ENCODE assay signal across 8 cellular contexts in genomic region chr12:2812290-2813213, GRCh38. TPM values are rescaled to one million over a fixed set of nuclear protein-coding genes. Genes with fewer than 3 reads are reported as not detected.
DNase-seq lines count a peak whose midpoint lies in the region; ATAC-seq and TF ChIP-seq lines count a peak whose summit lies in the region.

Gene ITFG2, plus strand, starts transcription at chr12:2812668. Its CDS starts 93 bp downstream, at chr12:2812761.

- H3K36me3 ChIP-seq in thymus (ENCODE audit: control insufficient read depth, insufficient read depth) = peaks cover 6% of the 10 kb centered on the region

- intact Hi-C loops in head of caudate nucleus (cut with DNase I) = loop anchor here (2.0 kb wide), 1 partner anchor 18 kb away; the partner anchor contains the start of gene FKBP4

- H3K27me3 ChIP-seq in thymus (ENCODE audit: control insufficient read depth, insufficient read depth) = no peaks in the 10 kb centered on the region

- ATAC-seq in HG02759 (IDR thresholded peaks at IDR 0.05; ENCODE audit: unreplicated experiment) = peak; percentile 95

- peaks cover 5% of the 10 kb centered on the region for H3K4me1 ChIP-seq in thymus (ENCODE audit: control insufficient read depth, insufficient read depth, low read length)

- WGBS in thymus = under 1% methylated on average over 48 of the region's 48 CpGs

- H3K4me3 ChIP-seq in GM12865 (ENCODE audit: low read depth, low read length) (peak within 1 kb of the TSS; percentile 94), thymus (ENCODE audit: low read length) (peak within 1 kb of the TSS; percentile 57)

- peak within 1 kb of the TSS; percentile 100 for H3K4me3 Mint-ChIP-seq in osteocyte (ENCODE audit: unreplicated experiment)

- no peaks in the 10 kb centered on the region for H3K9me3 Mint-ChIP-seq in osteocyte (ENCODE audit: unreplicated experiment)

- peak within 1 kb of the TSS; percentile 84 for H3K27ac ChIP-seq in thymus (ENCODE audit: low read depth)

- no peaks in the 10 kb centered on the region for H3K36me3 Mint-ChIP-seq in osteocyte (ENCODE audit: unreplicated experiment)

- H3K27me3 Mint-ChIP-seq in osteocyte (ENCODE audit: unreplicated experiment) = no peaks in the 10 kb centered on the region

- H3K27ac Mint-ChIP-seq in osteocyte (ENCODE audit: unreplicated experiment) = peak within 1 kb of the TSS; percentile 100

- TF ChIP-seq CTCF in GM12865 (IDR thresholded peaks at IDR 0.05; ENCODE audit: insufficient read depth, low read depth, low read length, missing control alignments) (no peak), osteocyte (IDR thresholded peaks at IDR 0.05) (no peak)

- peaks cover 18% of the 10 kb centered on the region for H3K4me1 Mint-ChIP-seq in osteocyte (ENCODE audit: unreplicated experiment)

- DNase-seq in GM12865 (ENCODE audit: low read depth) = peak; percentile 98
- DNase-seq in NCI-H1417 (lab: John Stamatoyannopoulos, UW) = peak; percentile 97 to 100 (median 100)
- peak; percentile 99 for DNase-seq in SW 1271 (lab: John Stamatoyannopoulos, UW)
- DNase-seq in activated naive CD8-positive, alpha-beta T cell treated with anti-CD3 and anti-CD28 coated beads, Interleukin-2, amount 50 U/mL, for 16 hours (ENCODE audit: low read depth, low spot score) = peak; percentile 94
- peak; percentile 97 to 100 (median 99) for DNase-seq in head of caudate nucleus
- DNase-seq in osteocyte (ENCODE audit: extremely low spot score, unreplicated experiment) = peak; percentile 97

- no peaks in the 10 kb centered on the region for H3K9me3 ChIP-seq in thymus (ENCODE audit: control insufficient read depth)

RNA-seq across cellular contexts. Expression of gene ITFG2, which starts in this region (rescaled TPM):
- total RNA-seq in osteocyte = 24.7 and 35.4 TPM in 2 replicates
- polyA plus RNA-seq in thymus = 40.6 TPM

Comparison
In these comparisons a context has a peak if more than half of its experiments do, and no peak if none do; other contexts are left out.
1. Peak in every context shown above with its lines: DNase-seq, ATAC-seq, H3K4me3 ChIP-seq and H3K27ac ChIP-seq.